ENCODE assay signal across 27 cellular contexts in the genomic region with DNA sequence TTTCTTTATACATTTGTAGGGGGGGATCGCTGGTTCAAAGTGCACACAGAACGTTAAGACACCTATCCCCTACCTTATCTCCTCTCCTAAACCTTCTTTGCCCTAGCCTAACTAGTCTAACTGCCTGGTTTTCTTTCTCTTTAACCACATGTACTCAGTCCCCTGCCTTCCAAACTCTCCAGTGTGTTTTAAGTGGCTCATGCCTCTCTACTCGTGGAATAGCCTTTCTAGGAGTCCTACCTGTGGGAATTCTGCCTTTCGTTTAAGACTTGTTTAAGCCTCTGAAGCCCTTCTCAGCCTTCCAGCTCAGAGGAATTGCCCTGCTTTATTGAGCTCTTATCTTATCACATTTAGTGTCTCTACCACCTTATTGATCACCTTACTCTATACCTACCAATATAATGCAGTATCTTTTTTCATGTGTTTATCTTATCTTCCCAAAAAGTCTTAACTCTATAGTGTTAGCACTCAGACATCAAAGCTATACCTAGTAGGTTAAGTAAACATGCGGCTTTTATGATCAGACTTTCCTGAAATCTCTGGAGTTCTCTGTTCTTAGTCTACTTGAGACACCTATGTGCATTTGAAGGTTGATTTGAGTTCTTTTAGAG. TPM values are rescaled to one million over a fixed set of nuclear protein-coding genes. Genes with fewer than 3 reads are reported as not detected.
A peak's percentile ranks its signal among the peaks of the same experiment; 100 is the strongest.
DNase-seq lines count a peak whose midpoint lies in the region; ATAC-seq, FAIRE-seq and TF ChIP-seq lines count a peak whose summit lies in the region.
"Had no signal": no experiment of that assay in that cellular context is flagged by ENCODE, and none has a peak within 500 bp of the region (broad histone marks: within the 10 kb centered on the region; RNA-seq: fewer than 3 reads in every experiment).

No MANE protein-coding gene starts in this region.

- POLR2A ChIA-PET in HepG2 (lab: Yijun Ruan, JAX), result no interaction called here
- POLR2A ChIA-PET in activated CD8-positive, alpha-beta T cell treated with anti-CD3 and anti-CD28 coated beads for 36 hours (lab: Charles Lee), result no interaction called here

- TF ChIP-seq CTCF in HepG2 (CRISPR knock-in tag; IDR thresholded peaks at IDR 0.05) (no peak), right lobe of liver (IDR thresholded peaks at IDR 0.05) (no peak), upper lobe of right lung (IDR thresholded peaks at IDR 0.05) (no peak)
- no peak for TF ChIP-seq CTCF in activated CD8-positive, alpha-beta T cell treated with anti-CD3 and anti-CD28 coated beads for 36 hours (IDR thresholded peaks at IDR 0.05)

- H3K9me3 Mint-ChIP-seq in memory B cell, result no peaks in the 10 kb centered on the region
- H3K9me3 Mint-ChIP-seq in activated CD8-positive, alpha-beta T cell treated with anti-CD3 and anti-CD28 coated beads for 36 hours, result no peaks in the 10 kb centered on the region
- H3K9me3 Mint-ChIP-seq: CD14-positive monocyte, HFFc6, neural progenitor cell had no signal

- H3K9me3 ChIP-seq in HepG2 (ENCODE audit: low read length), result no peaks in the 10 kb centered on the region
- no peaks in the 10 kb centered on the region for H3K9me3 ChIP-seq in right lobe of liver
- no peaks in the 10 kb centered on the region for H3K9me3 ChIP-seq in T-helper 17 cell (ENCODE audit: control insufficient read depth, low read length, poor library complexity, severe bottlenecking)
- no peaks in the 10 kb centered on the region for H3K9me3 ChIP-seq in upper lobe of right lung
- H3K9me3 ChIP-seq: vagina had no signal

- H3K4me1 Mint-ChIP-seq in T-helper 17 cell (peaks cover 20% of the 10 kb centered on the region), memory B cell (peaks cover 27% of the 10 kb centered on the region)
- peaks cover 35% of the 10 kb centered on the region for H3K4me1 Mint-ChIP-seq in activated CD8-positive, alpha-beta T cell treated with anti-CD3 and anti-CD28 coated beads for 36 hours (ENCODE audit: low read depth)
- H3K4me1 Mint-ChIP-seq: CD14-positive monocyte, neural progenitor cell had no signal

- no peak for TF ChIP-seq RAD21 in HepG2 (CRISPR knock-in tag; IDR thresholded peaks at IDR 0.05)

- H4K20me1 ChIP-seq in HepG2 (ENCODE audit: insufficient read depth, low read length), result no peaks in the 10 kb centered on the region

- ATAC-seq in HepG2 (no peak), right lobe of liver (no peak), T-helper 17 cell (no peak), memory B cell (ENCODE audit: low read depth) (no peak), upper lobe of right lung (peak; percentile 78), HG03469 (IDR thresholded peaks at IDR 0.05; ENCODE audit: unreplicated experiment) (no peak), GM19463 (IDR thresholded peaks at IDR 0.05; ENCODE audit: unreplicated experiment) (no peak)
- no peak for ATAC-seq in activated CD8-positive, alpha-beta T cell treated with anti-CD3 and anti-CD28 coated beads for 36 hours
- ATAC-seq: sciatic nerve had no signal

- H3K4me3 ChIP-seq in HepG2 (replicated peaks in 1 of 3; ENCODE audit: insufficient read depth in 1 of 3, low read depth in 2 of 3, low read length in 3 of 3) (no peak overlapping the region), right lobe of liver (no peak overlapping the region), upper lobe of right lung (no peak overlapping the region)
- H3K4me3 ChIP-seq: GM23248, neural progenitor cell, vagina had no signal

- in situ Hi-C loops in HepG2 (cut with HindIII; ENCODE audit: extremely low pct_ligation_motif_present, low pct_unique_long_range_greater_than_20kb), result no loop called here

- H3K27me3 Mint-ChIP-seq in T-helper 17 cell (no peaks in the 10 kb centered on the region), memory B cell (no peaks in the 10 kb centered on the region)
- H3K27me3 Mint-ChIP-seq in activated CD8-positive, alpha-beta T cell treated with anti-CD3 and anti-CD28 coated beads for 36 hours, result no peaks in the 10 kb centered on the region

- TF ChIP-seq EP300 in HepG2 (IDR thresholded peaks at IDR 0.05; ENCODE audit: low read depth in 2 of 2, low read length in 2 of 2) (peak in 1 of 2 experiments; percentile 28; a peak in 1 of 4 replicates), HepG2 (CRISPR knock-in tag; IDR thresholded peaks at IDR 0.05; ENCODE audit: borderline replicate concordance) (no peak)

- peaks cover 5% of the 10 kb centered on the region for H3K36me3 Mint-ChIP-seq in T-helper 17 cell (ENCODE audit: low read depth)
- H3K36me3 Mint-ChIP-seq in memory B cell, result peaks cover 35% of the 10 kb centered on the region
- peaks cover 69% of the 10 kb centered on the region for H3K36me3 Mint-ChIP-seq in activated CD8-positive, alpha-beta T cell treated with anti-CD3 and anti-CD28 coated beads for 36 hours (ENCODE audit: low read depth)

- no peak overlapping the region for H3K4me2 ChIP-seq in HepG2 (ENCODE audit: low read depth, low read length)
- H3K4me2 ChIP-seq: neural progenitor cell had no signal

- H3K4me1 ChIP-seq in HepG2 (ENCODE audit: insufficient read depth, low read length) (peaks cover 28% of the 10 kb centered on the region), right lobe of liver (peaks cover 0 to 6% (median 4%) of the 10 kb centered on the region in 4 donors), upper lobe of right lung (peaks cover 13% of the 10 kb centered on the region)
- H3K4me1 ChIP-seq: neural progenitor cell, vagina had no signal

- intact Hi-C loops in HepG2 (cut with micrococcal nuclease; ENCODE audit: unreplicated experiment), result no loop called here
- intact Hi-C loops in right lobe of liver (cut with DNase I), result no loop called here
- intact Hi-C loops in upper lobe of right lung (cut with DNase I), result no loop called here
- intact Hi-C loops in activated CD8-positive, alpha-beta T cell treated with anti-CD3 and anti-CD28 coated beads for 36 hours (cut with micrococcal nuclease), result no loop called here

- CTCF ChIA-PET in HepG2 (lab: Yijun Ruan, JAX; ENCODE audit: low intra/inter-chr PET ratio, low total read pairs), result no interaction called here
- CTCF ChIA-PET in activated CD8-positive, alpha-beta T cell treated with anti-CD3 and anti-CD28 coated beads for 36 hours (lab: Charles Lee), result interaction anchor here (1.0 kb wide), 1 partner anchor 55 kb away, joined by 4 read pairs; no protein-coding TSS in a partner anchor

- H2AFZ ChIP-seq in HepG2 (ENCODE audit: low read length), result no peak overlapping the region
- H2AFZ ChIP-seq: GM23248, neural progenitor cell had no signal

- no peaks in the 10 kb centered on the region for H3K79me2 ChIP-seq in HepG2 (ENCODE audit: insufficient read depth, low read length)

- no peak for FAIRE-seq in HepG2 (lab: Jason Lieb, UNC)
- FAIRE-seq: colon, GM12891, keratinocyte had no signal

- H3K4me3 Mint-ChIP-seq in T-helper 17 cell (no peak overlapping the region), memory B cell (no peak overlapping the region)
- H3K4me3 Mint-ChIP-seq in activated CD8-positive, alpha-beta T cell treated with anti-CD3 and anti-CD28 coated beads for 36 hours, result no peak overlapping the region
- H3K4me3 Mint-ChIP-seq: CD14-positive monocyte, HFFc6, neural progenitor cell had no signal

- TF ChIP-seq POLR2A in HepG2 (IDR thresholded peaks at IDR 0.05; ENCODE audit: insufficient read depth in 1 of 2, low read depth in 2 of 2, low read length in 2 of 2) (no peak), right lobe of liver (IDR thresholded peaks at IDR 0.05) (no peak)

- H3K27ac ChIP-seq in HepG2 (ENCODE audit: extremely low read length, insufficient read depth, low read length) (no peak overlapping the region), right lobe of liver (no peak overlapping the region), upper lobe of right lung (no peak overlapping the region)
- H3K27ac ChIP-seq: GM23248, neural progenitor cell, vagina had no signal

- DNase-seq in HepG2 (ENCODE audit: low spot score), result no peak
- DNase-seq in right lobe of liver, result no peak
- no peak for DNase-seq in T-helper 17 cell
- DNase-seq in memory B cell (ENCODE audit: low spot score in 2 of 2), result no peak
- no peak for DNase-seq in upper lobe of right lung
- DNase-seq in activated CD8-positive, alpha-beta T cell treated with anti-CD3 and anti-CD28 coated beads for 36 hours, result no peak
- DNase-seq: activated CD4-positive, alpha-beta T cell treated with anti-CD3 and anti-CD28 coated beads, Interleukin-2, amount 50 U/mL, for 48 hours; activated gamma-delta T cell treated with Interleukin-2 at 50 U/mL for 16 hours; effector memory CD4-positive, alpha-beta T cell; glutamatergic neuron; GM23248; HFFc6; NCI-H526; NK-92 treated with Interleukin-12 subunit alpha and Interleukin-12 subunit beta, amount 100 ng/mL, for 24 hours; SHP77 treated with DMSO at 0.1 percent for 48 hours; stimulated activated naive CD4-positive, alpha-beta T cell treated with Interleukin-2 at 50 U/mL for 16 hours; SW 1271; T1000 had no signal

- no peak overlapping the region for H3K9ac ChIP-seq in HepG2 (ENCODE audit: insufficient read depth, low read depth, low read length)
- H3K9ac ChIP-seq: GM23248, neural progenitor cell had no signal

- H3K27ac Mint-ChIP-seq in T-helper 17 cell (peak overlapping the region; percentile 29), memory B cell (peak overlapping the region; percentile 80)
- no peak overlapping the region for H3K27ac Mint-ChIP-seq in activated CD8-positive, alpha-beta T cell treated with anti-CD3 and anti-CD28 coated beads for 36 hours
- H3K27ac Mint-ChIP-seq: HFFc6, neural progenitor cell had no signal

- WGBS in HepG2 (ENCODE audit: low lambda C conversion rate), result 65% methylated on average over 5 of the region's 5 CpGs
- WGBS in right lobe of liver (ENCODE audit: insufficient coverage, low coverage, low lambda C conversion rate, missing lambda C conversion rate), result 88% methylated on average over 5 of the region's 5 CpGs

- no peaks in the 10 kb centered on the region for H3K27me3 ChIP-seq in HepG2 (ENCODE audit: control insufficient read depth in 1 of 2, insufficient read depth in 2 of 2, low read length in 2 of 2)
- H3K27me3 ChIP-seq in right lobe of liver, result no peaks in the 10 kb centered on the region
- no peaks in the 10 kb centered on the region for H3K27me3 ChIP-seq in upper lobe of right lung
- H3K27me3 ChIP-seq: neural progenitor cell, vagina had no signal

- no TSS peak for BruUV-seq in HepG2 (replicated peaks; lab: Mats Ljungman, UMichigan)

- H3K36me3 ChIP-seq in HepG2 (replicated peaks in 1 of 2; ENCODE audit: control insufficient read depth in 1 of 2, insufficient read depth in 2 of 2, low read length in 2 of 2) (peaks cover 4 to 25% of the 10 kb centered on the region in 2 experiments; a peak in 3 of 5 replicates), right lobe of liver (no peaks in the 10 kb centered on the region), upper lobe of right lung (peaks cover 7% of the 10 kb centered on the region)
- H3K36me3 ChIP-seq: neural progenitor cell, vagina had no signal

RNA-seq across cellular contexts. Expression of a gene that starts 50.6 kb away (rescaled TPM):
- total RNA-seq in HepG2 (2016; rRNA removed; fragmentation: Illumina TruSeq; extraction: Trizol) (6.2 and 7.9 TPM in 2 replicates), right lobe of liver (10 to 100 TPM in 1 of 6 experiments, 1 to 10 TPM in 5; 2.7 to 10.5 (median 5.3) TPM), T-helper 17 cell (10 to 100 TPM; 58.2 to 67.6 TPM), upper lobe of right lung (34.1 TPM)
- total RNA-seq in HepG2 (2016; cell fraction: cytosol; rRNA removed; fragmentation: Illumina TruSeq; extraction: Trizol; ENCODE audit: low read depth), result 0.51 and 1.4 TPM in 2 replicates
- 6.4 and 7.4 TPM in 2 replicates for total RNA-seq in HepG2 (2016; cell fraction: insoluble cytoplasmic fraction; rRNA removed; fragmentation: Illumina TruSeq; extraction: Trizol)
- total RNA-seq in HepG2 (2016; cell fraction: membrane; rRNA removed; fragmentation: Illumina TruSeq; extraction: Trizol), result 2.4 and 2.6 TPM in 2 replicates
- total RNA-seq in HepG2 (2016; cell fraction: nucleus; rRNA removed; fragmentation: Illumina TruSeq; extraction: Trizol), result 14.1 and 15.4 TPM in 2 replicates
- polyA plus RNA-seq in HepG2 (2011; rRNA removed), result 14.5 and 21.1 TPM in 2 replicates
- 10.9 and 13.9 TPM in 2 replicates for polyA plus RNA-seq in HepG2 (2011; cell fraction: cytosol; rRNA removed)
- polyA plus RNA-seq in HepG2 (2011; cell fraction: nucleus; rRNA removed), result 14.6 and 21.9 TPM in 2 replicates
- 14.5 and 16.7 TPM in 2 replicates for polyA plus RNA-seq in HepG2 (2012)
- polyA plus RNA-seq in HepG2 (2016; cell fraction: cytosol; fragmentation: Illumina TruSeq; extraction: Trizol; ENCODE audit: low read depth), result 0.14 and 0.15 TPM in 2 replicates
- 4.7 and 5.3 TPM in 2 replicates for polyA plus RNA-seq in HepG2 (2016; cell fraction: insoluble cytoplasmic fraction; fragmentation: Illumina TruSeq; extraction: Trizol; ENCODE audit: low read depth)
- 0.54 and 0.63 TPM in 2 replicates for polyA plus RNA-seq in HepG2 (2016; cell fraction: membrane; fragmentation: Illumina TruSeq; extraction: Trizol; ENCODE audit: low read depth)
- polyA plus RNA-seq in HepG2 (2016; cell fraction: nucleus; fragmentation: Illumina TruSeq; extraction: Trizol; ENCODE audit: insufficient read depth, low read depth), result 6.4 and 7.2 TPM in 2 replicates
- 50.5 and 55.3 TPM in 2 replicates for polyA minus RNA-seq in HepG2 (2011; rRNA and poly(A)+ RNA removed; ENCODE audit: low replicate concordance)
- polyA minus RNA-seq in HepG2 (2011; cell fraction: cytosol; rRNA and poly(A)+ RNA removed), result 30.8 and 33.9 TPM in 2 replicates
- 111 and 117 TPM in 2 replicates for polyA minus RNA-seq in HepG2 (2011; cell fraction: nucleus; rRNA and poly(A)+ RNA removed)
- total RNA-seq in activated CD8-positive, alpha-beta T cell treated with anti-CD3 and anti-CD28 coated beads for 36 hours, result 10 to 100 TPM; 26.7 to 28.3 TPM
